8 cellular contexts compared by ENCODE assay signal in genomic region chr12:19186722-19187661, GRCh38. TPM values are rescaled to one million over a fixed set of nuclear protein-coding genes. Genes with fewer than 3 reads are reported as not detected.
DNase-seq lines count a peak whose midpoint lies in the region; ATAC-seq and TF ChIP-seq lines count a peak whose summit lies in the region.

No MANE protein-coding gene starts in this region.

- DNase-seq in ACHN (peak; percentile 78), GM13976 (ENCODE audit: low spot score) (peak; percentile 18), NCI-H146 treated with DMSO at 0.1 percent for 48 hours (lab: John Stamatoyannopoulos, UW; ENCODE audit: unreplicated experiment) (peak; percentile 35), astrocyte of the spinal cord (ENCODE audit: low read depth, low spot score) (peak; percentile 71), tibial nerve (ENCODE audit: low spot score in 2 of 2) (peak in 1 of 2 donors; percentile 32)

- TF ChIP-seq EP300 in tibial nerve (IDR thresholded peaks at IDR 0.05) = no peak

- H3K36me3 ChIP-seq in iPS-20b (ENCODE audit: insufficient read depth, low read depth, low read length) (no peaks in the 10 kb centered on the region), tibial nerve (no peaks in the 10 kb centered on the region)

- H3K27me3 ChIP-seq in iPS-20b (ENCODE audit: insufficient read depth, low read length) (no peaks in the 10 kb centered on the region), tibial nerve (no peaks in the 10 kb centered on the region)

- ATAC-seq in GM21367 (IDR thresholded peaks at IDR 0.05; ENCODE audit: unreplicated experiment) (no peak), HG03175 (IDR thresholded peaks at IDR 0.05; ENCODE audit: unreplicated experiment) (no peak)

- peak overlapping the region; percentile 67; the same call in 1 of the 2 replicates for H3K9ac ChIP-seq in iPS-20b (ENCODE audit: low read depth, low read length)

- H3K4me1 ChIP-seq in iPS-20b (ENCODE audit: insufficient read depth, low read length) = peaks cover 67% of the 10 kb centered on the region
- peaks cover 0 to 56% (median 11%) of the 10 kb centered on the region in 4 donors for H3K4me1 ChIP-seq in tibial nerve

- no peaks in the 10 kb centered on the region for H3K9me3 ChIP-seq in iPS-20b (ENCODE audit: insufficient read depth, low read depth, low read length)
- no peaks in the 10 kb centered on the region for H3K9me3 ChIP-seq in tibial nerve

- H3K4me3 ChIP-seq in astrocyte of the spinal cord (ENCODE audit: low read depth, low read length) = no peak overlapping the region
- H3K4me3 ChIP-seq in iPS-20b (ENCODE audit: low read length) = no peak overlapping the region
- H3K4me3 ChIP-seq in tibial nerve = no peak overlapping the region

- TF ChIP-seq CTCF in GM13976 (IDR thresholded peaks at IDR 0.05; ENCODE audit: borderline replicate concordance, control extremely low read depth, extremely low read depth, insufficient read depth, missing control alignments) (peak; percentile 30), astrocyte of the spinal cord (IDR thresholded peaks at IDR 0.05; ENCODE audit: low read depth, low read length) (peak; percentile 43), tibial nerve (IDR thresholded peaks at IDR 0.05) (peak; percentile 43 to 70 (median 61))

- WGBS in tibial nerve, 2 donors = 52 to 60% methylated on average over 4 of the region's 4 CpGs

- H3K27ac ChIP-seq in iPS-20b (ENCODE audit: low read length) (peak overlapping the region; percentile 59), tibial nerve (no peak overlapping the region)

- TF ChIP-seq POLR2A in tibial nerve (IDR thresholded peaks at IDR 0.05) = no peak

- in situ Hi-C loops in ACHN (cut with HindIII; ENCODE audit: low pct_ligation_motif_present, low pct_unique_long_range_greater_than_20kb, low sequenced_read_pairs) (no loop called here), GM13976 (cut with MboI; ENCODE audit: low sequenced_read_pairs, unreplicated experiment) (loop anchor here (25.0 kb wide), 1 partner anchor 1050 kb away; no protein-coding TSS in a partner anchor), astrocyte of the spinal cord (cut with HindIII; ENCODE audit: low sequenced_read_pairs) (no loop called here)

RNA-seq across cellular contexts. Expression of gene PLEKHA5, which starts 57.5 kb away (rescaled TPM):
- total RNA-seq in tibial nerve = 10 to 100 TPM; 21.3 to 22.9 (median 21.4) TPM
